Comparison of ENCODE assay signal across 8 cellular contexts in the genomic region with DNA sequence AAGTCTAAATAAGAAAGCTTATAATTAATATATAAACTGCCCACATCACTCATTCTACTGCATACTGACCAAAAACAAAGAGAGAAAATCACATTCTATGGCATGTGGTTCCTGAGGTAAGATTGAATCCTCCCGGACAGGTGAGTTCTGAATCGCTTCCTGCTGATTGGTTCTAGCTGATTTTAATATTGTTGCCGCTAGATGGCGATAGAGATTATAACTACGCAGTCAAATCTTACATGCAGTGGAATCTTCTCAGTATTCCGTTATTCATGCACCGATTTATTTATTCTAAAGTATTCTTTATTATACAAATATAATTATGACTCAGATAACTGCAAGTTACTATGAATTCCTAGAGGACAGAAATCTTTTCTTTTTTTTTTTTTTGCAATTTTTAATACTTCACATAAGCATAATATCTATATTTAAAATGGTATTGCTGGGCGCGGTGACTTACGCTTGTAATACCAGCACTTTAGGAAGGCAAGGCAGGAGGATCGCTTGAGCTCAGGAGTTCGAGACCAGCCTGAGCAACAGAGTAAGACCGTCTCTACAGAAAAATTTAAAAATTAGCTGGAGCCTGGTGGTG. TPM values are rescaled to one million over a fixed set of nuclear protein-coding genes. Genes with fewer than 3 reads are reported as not detected.
DNase-seq lines count a peak whose midpoint lies in the region; ATAC-seq, FAIRE-seq and TF ChIP-seq lines count a peak whose summit lies in the region.

No MANE protein-coding gene starts in this region.

- H3K27me3 ChIP-seq in GM23248 (replicated peaks; ENCODE audit: insufficient read depth) (no peaks in the 10 kb centered on the region), OCI-LY3 (ENCODE audit: low read depth, low read length) (peaks cover 22% of the 10 kb centered on the region), HepG2 (ENCODE audit: control insufficient read depth in 1 of 2, insufficient read depth in 2 of 2, low read length in 2 of 2) (0 out of 5 replicates have a peak, but pooled peaks cover 0 to 4% of the 10 kb centered on the region in 2 experiments), uterus (no peaks in the 10 kb centered on the region)

- TF ChIP-seq EP300 in HepG2 (IDR thresholded peaks at IDR 0.05; ENCODE audit: low read depth in 2 of 2, low read length in 2 of 2) (no peak), HepG2 (CRISPR knock-in tag; IDR thresholded peaks at IDR 0.05; ENCODE audit: borderline replicate concordance) (no peak)

- H3K9me3 ChIP-seq in GM23248 (ENCODE audit: low read depth) (no peaks in the 10 kb centered on the region), OCI-LY3 (ENCODE audit: insufficient read depth, low read length) (no peaks in the 10 kb centered on the region), HepG2 (ENCODE audit: low read length) (no peaks in the 10 kb centered on the region), uterus (no peaks in the 10 kb centered on the region)

- TF ChIP-seq POLR2A in HepG2 (IDR thresholded peaks at IDR 0.05; ENCODE audit: insufficient read depth in 1 of 2, low read depth in 2 of 2, low read length in 2 of 2) (no peak), uterus (IDR thresholded peaks at IDR 0.05) (no peak)

- no peaks in the 10 kb centered on the region for H3F3A ChIP-seq in GM23248 (ENCODE audit: insufficient read depth)

- peak; percentile 59 for FAIRE-seq in HepG2 (lab: Jason Lieb, UNC)

- peak; percentile 13 for DNase-seq in Right ventricle myocardium inferior (ENCODE audit: missing footprints)
- no peak for DNase-seq in cardiac septum (ENCODE audit: low spot score)
- peak; percentile 71 for DNase-seq in GM23248
- DNase-seq in KBM-7, result peak; percentile 56
- peak; percentile 78 for DNase-seq in choroid plexus epithelial cell (ENCODE audit: low read depth)
- DNase-seq in HepG2 (ENCODE audit: low spot score), result peak; percentile 81
- DNase-seq in uterus, result no peak

- no peaks in the 10 kb centered on the region for H3K4me1 ChIP-seq in GM23248 (ENCODE audit: insufficient read depth)
- H3K4me1 ChIP-seq in OCI-LY3 (ENCODE audit: low read length), result no peaks in the 10 kb centered on the region
- H3K4me1 ChIP-seq in HepG2 (ENCODE audit: insufficient read depth, low read length), result peaks cover 26% of the 10 kb centered on the region; the same call in 1 of the 2 replicates
- H3K4me1 ChIP-seq in uterus, result no peaks in the 10 kb centered on the region

- no peak overlapping the region for H3K4me2 ChIP-seq in GM23248 (ENCODE audit: unreplicated experiment)
- H3K4me2 ChIP-seq in OCI-LY3 (ENCODE audit: low read length), result 0 out of 2 replicates have a peak overlapping the region, but pooled peaks have one; percentile 10
- peak overlapping the region; percentile 20 for H3K4me2 ChIP-seq in HepG2 (ENCODE audit: low read depth, low read length)

- TF ChIP-seq CTCF in OCI-LY3 (IDR thresholded peaks at IDR 0.05; ENCODE audit: low read depth, low read length), result peak; percentile 72
- TF ChIP-seq CTCF in choroid plexus epithelial cell (conservative IDR thresholded peaks at IDR 0.05; ENCODE audit: low read depth, low read length), result peak; percentile 66
- peak; percentile 86 for TF ChIP-seq CTCF in HepG2 (CRISPR knock-in tag; IDR thresholded peaks at IDR 0.05)
- TF ChIP-seq CTCF in uterus (IDR thresholded peaks at IDR 0.05), result peak; percentile 64 to 80 (median 68)

- peak; percentile 70 for TF ChIP-seq RAD21 in HepG2 (CRISPR knock-in tag; IDR thresholded peaks at IDR 0.05)

- no peak overlapping the region for H2AFZ ChIP-seq in GM23248
- no peak overlapping the region for H2AFZ ChIP-seq in OCI-LY3 (ENCODE audit: low read depth, low read length)
- H2AFZ ChIP-seq in HepG2 (ENCODE audit: low read length), result no peak overlapping the region

- H3K9me2 ChIP-seq in GM23248 (ENCODE audit: insufficient read depth), result no peaks in the 10 kb centered on the region

- H3K79me2 ChIP-seq in GM23248 (ENCODE audit: insufficient read depth) (no peaks in the 10 kb centered on the region), OCI-LY3 (ENCODE audit: low read length) (no peaks in the 10 kb centered on the region), HepG2 (ENCODE audit: insufficient read depth, low read length) (no peaks in the 10 kb centered on the region)

- POLR2A ChIA-PET in HepG2 (lab: Yijun Ruan, JAX), result interaction anchor here (0.8 kb wide), 1 partner anchor 678 kb away, joined by 3 read pairs; no protein-coding TSS in a partner anchor

- ATAC-seq in Right ventricle myocardium inferior (peak; percentile 46), HepG2 (peak; percentile 88)

- WGBS in GM23248 (ENCODE audit: low coverage in 1 of 2, low lambda C conversion rate in 2 of 2, missing lambda C conversion rate in 2 of 2), 2 experiments, result 33 to 34% methylated on average over 13 of the region's 13 CpGs
- 23% methylated on average over 13 of the region's 13 CpGs for WGBS in HepG2 (ENCODE audit: low lambda C conversion rate)

- no peak overlapping the region for H3K9ac ChIP-seq in GM23248
- H3K9ac ChIP-seq in OCI-LY3 (ENCODE audit: low read length), result no peak overlapping the region
- no peak overlapping the region for H3K9ac ChIP-seq in HepG2 (ENCODE audit: insufficient read depth, low read depth, low read length)

- BruUV-seq in HepG2 (replicated peaks; lab: Mats Ljungman, UMichigan), result no TSS peak

- CTCF ChIA-PET in HepG2 (lab: Yijun Ruan, JAX; ENCODE audit: low intra/inter-chr PET ratio, low total read pairs), result interaction anchor here (0.6 to 4.5 kb wide), 7 partner anchors 95 to 677 kb away, joined by 3 to 77 read pairs (median 4); no protein-coding TSS in a partner anchor

- intact Hi-C loops in Right ventricle myocardium inferior (cut with DNase I) (loop anchor here (2.0 to 5.0 kb wide), 3 partner anchors 89 to 679 kb away; a partner anchor contains a TSS), cardiac septum (cut with DNase I) (loop anchor here (2.0 to 10.0 kb wide), 2 partner anchors 341 to 679 kb away; no protein-coding TSS in a partner anchor), HepG2 (cut with micrococcal nuclease; ENCODE audit: unreplicated experiment) (loop anchor here (1.0 to 5.0 kb wide), 5 partner anchors 63 to 678 kb away; a partner anchor contains a TSS), uterus (cut with DNase I; ENCODE audit: low total_unique reads) (loop anchor here (5.0 to 10.0 kb wide), 2 partner anchors 351 to 679 kb away; no protein-coding TSS in a partner anchor)

- no peak overlapping the region for H3K4me3 ChIP-seq in GM23248
- H3K4me3 ChIP-seq in OCI-LY3 (ENCODE audit: low read length), result no peak overlapping the region
- H3K4me3 ChIP-seq in choroid plexus epithelial cell (ENCODE audit: low read depth, low read length), result no peak overlapping the region
- no peak overlapping the region for H3K4me3 ChIP-seq in HepG2 (replicated peaks in 1 of 3; ENCODE audit: insufficient read depth in 1 of 3, low read depth in 2 of 3, low read length in 3 of 3)
- no peak overlapping the region for H3K4me3 ChIP-seq in uterus

- H3K27ac ChIP-seq in GM23248 (no peak overlapping the region), OCI-LY3 (ENCODE audit: low read length) (no peak overlapping the region), HepG2 (ENCODE audit: extremely low read length, insufficient read depth, low read length) (no peak overlapping the region), uterus (no peak overlapping the region)

- H4K20me1 ChIP-seq in GM23248 (ENCODE audit: insufficient read depth) (no peaks in the 10 kb centered on the region), OCI-LY3 (ENCODE audit: insufficient read depth, low read length) (no peaks in the 10 kb centered on the region), HepG2 (ENCODE audit: insufficient read depth, low read length) (no peaks in the 10 kb centered on the region)

- in situ Hi-C loops in GM23248 (cut with MboI), result no loop called here
- in situ Hi-C loops in KBM-7 (cut with MboI; ENCODE audit: low pct_unique_long_range_greater_than_20kb, low sequenced_read_pairs), result no loop called here
- in situ Hi-C loops in HepG2 (cut with HindIII; ENCODE audit: extremely low pct_ligation_motif_present, low pct_unique_long_range_greater_than_20kb), result loop anchor here (5.0 to 10.0 kb wide), 3 partner anchors 261 to 679 kb away; no protein-coding TSS in a partner anchor

- H3K36me3 ChIP-seq in GM23248 (ENCODE audit: low read depth) (no peaks in the 10 kb centered on the region), OCI-LY3 (replicated peaks; ENCODE audit: low read depth, low read length) (no peaks in the 10 kb centered on the region), HepG2 (replicated peaks in 1 of 2; ENCODE audit: control insufficient read depth in 1 of 2, insufficient read depth in 2 of 2, low read length in 2 of 2) (no peaks in the 10 kb centered on the region), uterus (no peaks in the 10 kb centered on the region)

TF ChIP-seq in HepG2, 621 proteins besides CTCF, POLR2A, EP300 and RAD21 (continues in another document):
- TF ChIP-seq WIZ (CRISPR knock-in tag; IDR thresholded peaks at IDR 0.05), result no peak

RNA-seq across cellular contexts. Expression of a gene that starts 24.2 kb away (rescaled TPM):
- total RNA-seq in Right ventricle myocardium inferior (114 TPM), cardiac septum (91.1 TPM), HepG2 (2016; rRNA removed; fragmentation: Illumina TruSeq; extraction: Trizol) (15.4 and 21.4 TPM in 2 replicates), uterus (100 to 1,000 TPM in 1 of 4 donors, 10 to 100 TPM in 3; 36.1 to 104 (median 64.9) TPM)
- total RNA-seq in GM23248 (2014; rRNA removed; shearing (Covaris generic)), result 20.4 and 27.7 TPM in 2 replicates
- polyA plus RNA-seq in GM23248 (2016; fragmentation: Nextera tagmentation; extraction: Ambion mirVana) (32.9 and 33.2 TPM in 2 replicates), HepG2 (2011; rRNA removed) (6.4 and 7.6 TPM in 2 replicates)
- 3.6 and 5.2 TPM in 2 replicates for total RNA-seq in HepG2 (2016; cell fraction: cytosol; rRNA removed; fragmentation: Illumina TruSeq; extraction: Trizol; ENCODE audit: low read depth)
- total RNA-seq in HepG2 (2016; cell fraction: insoluble cytoplasmic fraction; rRNA removed; fragmentation: Illumina TruSeq; extraction: Trizol), result 15.2 and 20.2 TPM in 2 replicates
- 12.5 and 12.7 TPM in 2 replicates for total RNA-seq in HepG2 (2016; cell fraction: membrane; rRNA removed; fragmentation: Illumina TruSeq; extraction: Trizol)
- 19.9 and 23.3 TPM in 2 replicates for total RNA-seq in HepG2 (2016; cell fraction: nucleus; rRNA removed; fragmentation: Illumina TruSeq; extraction: Trizol)
- 4.7 and 7.3 TPM in 2 replicates for polyA plus RNA-seq in HepG2 (2011; cell fraction: cytosol; rRNA removed)
- 1.7 and 1.9 TPM in 2 replicates for polyA plus RNA-seq in HepG2 (2011; cell fraction: nucleus; rRNA removed)
- 8.8 and 9.0 TPM in 2 replicates for polyA plus RNA-seq in HepG2 (2012)
- polyA plus RNA-seq in HepG2 (2016; cell fraction: cytosol; fragmentation: Illumina TruSeq; extraction: Trizol; ENCODE audit: low read depth), result 5.9 and 6.2 TPM in 2 replicates
- polyA plus RNA-seq in HepG2 (2016; cell fraction: insoluble cytoplasmic fraction; fragmentation: Illumina TruSeq; extraction: Trizol; ENCODE audit: low read depth), result 12.9 and 13.1 TPM in 2 replicates
- polyA plus RNA-seq in HepG2 (2016; cell fraction: membrane; fragmentation: Illumina TruSeq; extraction: Trizol; ENCODE audit: low read depth), result 10.4 and 10.9 TPM in 2 replicates
- polyA plus RNA-seq in HepG2 (2016; cell fraction: nucleus; fragmentation: Illumina TruSeq; extraction: Trizol; ENCODE audit: insufficient read depth, low read depth), result 17.5 and 19.7 TPM in 2 replicates
- polyA minus RNA-seq in HepG2 (2011; rRNA and poly(A)+ RNA removed; ENCODE audit: low replicate concordance), result 5.8 and 15.3 TPM in 2 replicates
- polyA minus RNA-seq in HepG2 (2011; cell fraction: cytosol; rRNA and poly(A)+ RNA removed), result 11.1 and 13.3 TPM in 2 replicates
- 6.8 and 9.9 TPM in 2 replicates for polyA minus RNA-seq in HepG2 (2011; cell fraction: nucleus; rRNA and poly(A)+ RNA removed)

Comparison
In these comparisons a context has a peak if more than half of its experiments do, and no peak if none do; other contexts are left out.
1. DNase-seq: peak in Right ventricle myocardium inferior (single experiment), GM23248 (single experiment), KBM-7 (single experiment), choroid plexus epithelial cell (single experiment) and HepG2 (single experiment); none in cardiac septum (single experiment) and uterus (0 of 2).
2. Peak in every context shown above with its lines, with median percentiles within 50 percentile points of each other: CTCF ChIP-seq.